Comparison of ENCODE assay signal across 12 cellular contexts in genomic region chr15:85708402-85708932, GRCh38.
DNase-seq lines count a peak whose midpoint lies in the region; ATAC-seq, FAIRE-seq and TF ChIP-seq lines count a peak whose summit lies in the region.
"Had no signal": no experiment of that assay in that cellular context is flagged by ENCODE, and none has a peak within 500 bp of the region (broad histone marks: within the 10 kb centered on the region; RNA-seq: fewer than 3 reads in every experiment).

No MANE protein-coding gene starts in this region.

- H4K20me1 ChIP-seq in IMR-90 (ENCODE audit: insufficient read depth, low read length): no peaks in the 10 kb centered on the region

- H2BK15ac ChIP-seq in IMR-90 (ENCODE audit: low read depth, low read length): no peak overlapping the region

- H3K36me3 Mint-ChIP-seq in activated naive CD8-positive, alpha-beta T cell treated with anti-CD3 and anti-CD28 coated beads, Interleukin-2, amount 50 U/mL, for 24 hours (ENCODE audit: low read depth): peaks cover 46% of the 10 kb centered on the region
- H3K36me3 Mint-ChIP-seq in stimulated activated naive B cell treated with anti-CD40 and anti-IgM and Interleukin-4, amounts not matched to agents 10 μg/mL and 1 μg/mL and 100 μg/mL, for 72 hours: peaks cover 33 to 52% of the 10 kb centered on the region in 2 donors

- no peak overlapping the region for H2AFZ ChIP-seq in IMR-90 (replicated peaks; ENCODE audit: low read length, poor library complexity)

- H3K27me3 Mint-ChIP-seq in activated naive CD8-positive, alpha-beta T cell treated with anti-CD3 and anti-CD28 coated beads, Interleukin-2, amount 50 U/mL, for 24 hours: no peaks in the 10 kb centered on the region
- H3K27me3 Mint-ChIP-seq in stimulated activated naive B cell treated with anti-CD40 and anti-IgM and Interleukin-4, amounts not matched to agents 10 μg/mL and 1 μg/mL and 100 μg/mL, for 72 hours: no peaks in the 10 kb centered on the region

- no peak overlapping the region for H3K4me3 ChIP-seq in IMR-90 (ENCODE audit: insufficient read depth, low read depth, low read length)
- H3K4me3 ChIP-seq in kidney (ENCODE audit: low read length in 2 of 2): no peak overlapping the region

- no peak for DNase-seq in IMR-90
- DNase-seq in activated naive CD8-positive, alpha-beta T cell treated with anti-CD3 and anti-CD28 coated beads, Interleukin-2, amount 50 U/mL, for 24 hours: no peak
- DNase-seq in kidney: no peak
- no peak for DNase-seq in stimulated activated naive B cell treated with anti-CD40 and anti-IgM and Interleukin-4, amounts not matched to agents 10 μg/mL and 1 μg/mL and 100 μg/mL, for 72 hours
- no peak for DNase-seq in SHP77 treated with DMSO at 0.1 percent for 48 hours (lab: John Stamatoyannopoulos, UW)
- DNase-seq in NCI-H2107 treated with DMSO at 0.1 percent for 48 hours (lab: John Stamatoyannopoulos, UW; ENCODE audit: unreplicated experiment): no peak
- no peak for DNase-seq in NCI-H2227 treated with DMSO at 0.1 percent for 48 hours (lab: John Stamatoyannopoulos, UW)
- DNase-seq: cerebellar nuclear complex, NCI-H526 had no signal

- H3K27me3 ChIP-seq in IMR-90 (ENCODE audit: control insufficient read depth, insufficient read depth, low read length): no peaks in the 10 kb centered on the region

- no peak for FAIRE-seq in kidney (lab: Jason Lieb, UNC)
- FAIRE-seq: H1, TTC549 had no signal

- TF ChIP-seq RAD21 in IMR-90 (IDR thresholded peaks at IDR 0.05; ENCODE audit: low read length): no peak

- H4K5ac ChIP-seq in IMR-90 (ENCODE audit: low read depth, low read length): no peak overlapping the region

- H3K4ac ChIP-seq in IMR-90 (ENCODE audit: low read depth, low read length): no peak overlapping the region

- no peak overlapping the region for H2BK120ac ChIP-seq in IMR-90 (ENCODE audit: low read depth, low read length)

- H3K4me1 Mint-ChIP-seq in activated naive CD8-positive, alpha-beta T cell treated with anti-CD3 and anti-CD28 coated beads, Interleukin-2, amount 50 U/mL, for 24 hours: peaks cover 89% of the 10 kb centered on the region
- H3K4me1 Mint-ChIP-seq in stimulated activated naive B cell treated with anti-CD40 and anti-IgM and Interleukin-4, amounts not matched to agents 10 μg/mL and 1 μg/mL and 100 μg/mL, for 72 hours: peaks cover 45 to 64% of the 10 kb centered on the region in 2 donors

- in situ Hi-C loops in IMR-90 (cut with MboI; ENCODE audit: low sequenced_read_pairs): no loop called here

- H2BK20ac ChIP-seq in IMR-90 (ENCODE audit: low read depth, low read length): no peak overlapping the region

- TF ChIP-seq POLR2A in IMR-90 (IDR thresholded peaks at IDR 0.05; ENCODE audit: low read depth, low read length): no peak

- H3K4me1 ChIP-seq in IMR-90 (ENCODE audit: control insufficient read depth, insufficient read depth, low read length): peaks cover 11% of the 10 kb centered on the region
- peaks cover 8 to 17% of the 10 kb centered on the region in 2 donors for H3K4me1 ChIP-seq in kidney (ENCODE audit: control insufficient read depth in 1 of 2, insufficient read depth in 1 of 2, low read depth in 1 of 2, low read length in 2 of 2)

- H3K18ac ChIP-seq in IMR-90 (ENCODE audit: low read depth, low read length): no peak overlapping the region

- no peak overlapping the region for H3K4me2 ChIP-seq in IMR-90 (ENCODE audit: low read depth, low read length)

- no peak overlapping the region for H3K56ac ChIP-seq in IMR-90 (ENCODE audit: extremely low read depth, insufficient read depth, low read length)

- H3K4me3 Mint-ChIP-seq in activated naive CD8-positive, alpha-beta T cell treated with anti-CD3 and anti-CD28 coated beads, Interleukin-2, amount 50 U/mL, for 24 hours: peak overlapping the region; percentile 81
- peak overlapping the region; percentile 37 to 55 for H3K4me3 Mint-ChIP-seq in stimulated activated naive B cell treated with anti-CD40 and anti-IgM and Interleukin-4, amounts not matched to agents 10 μg/mL and 1 μg/mL and 100 μg/mL, for 72 hours

- peaks cover 7% of the 10 kb centered on the region for H3K36me3 ChIP-seq in IMR-90 (ENCODE audit: control insufficient read depth, insufficient read depth, low read length)
- peaks cover 0 to 9% of the 10 kb centered on the region in 2 donors for H3K36me3 ChIP-seq in kidney (ENCODE audit: control insufficient read depth in 1 of 2, insufficient read depth in 2 of 2, low read length in 2 of 2)

- peak overlapping the region; percentile 97 for H3K27ac Mint-ChIP-seq in activated naive CD8-positive, alpha-beta T cell treated with anti-CD3 and anti-CD28 coated beads, Interleukin-2, amount 50 U/mL, for 24 hours
- peak overlapping the region; percentile 84 for H3K27ac Mint-ChIP-seq in stimulated activated naive B cell treated with anti-CD40 and anti-IgM and Interleukin-4, amounts not matched to agents 10 μg/mL and 1 μg/mL and 100 μg/mL, for 72 hours

- CTCF ChIA-PET in IMR-90 (lab: Yijun Ruan, JAX): no interaction called here

- peaks cover 23% of the 10 kb centered on the region for H3K9me1 ChIP-seq in IMR-90 (ENCODE audit: insufficient read depth, low read length)

- no TSS peak for BruUV-seq in IMR-90 (replicated peaks; lab: Mats Ljungman, UMichigan)

- H3K9ac ChIP-seq in IMR-90 (ENCODE audit: low read depth, low read length) (no peak overlapping the region), kidney (ENCODE audit: low read length in 2 of 2) (peak overlapping the region in 1 of 2 donors; percentile 20)

- no peak overlapping the region; the same call in 1 of the 2 replicates for H2AK5ac ChIP-seq in IMR-90 (ENCODE audit: low read depth, low read length)

- no peak overlapping the region for H3K27ac ChIP-seq in IMR-90 (ENCODE audit: insufficient read depth, low read length)
- peak overlapping the region; percentile 47 to 72 for H3K27ac ChIP-seq in kidney (ENCODE audit: low read depth in 2 of 2, low read length in 2 of 2)

- H3K79me1 ChIP-seq in IMR-90 (ENCODE audit: low read depth in 1 of 2, low read length in 2 of 2): peaks cover 12 to 34% of the 10 kb centered on the region in 2 experiments

- no peaks in the 10 kb centered on the region for H3K9me3 Mint-ChIP-seq in activated naive CD8-positive, alpha-beta T cell treated with anti-CD3 and anti-CD28 coated beads, Interleukin-2, amount 50 U/mL, for 24 hours
- no peaks in the 10 kb centered on the region for H3K9me3 Mint-ChIP-seq in stimulated activated naive B cell treated with anti-CD40 and anti-IgM and Interleukin-4, amounts not matched to agents 10 μg/mL and 1 μg/mL and 100 μg/mL, for 72 hours

- POLR2A ChIA-PET in IMR-90 (lab: Charles Lee; ENCODE audit: unreplicated experiment): no interaction called here

- WGBS in IMR-90 (ENCODE audit: extremely low coverage in 2 of 2, insufficient read length in 1 of 2), 2 experiments: no CpG with 5 or more reads among the region's 6 CpGs

- no peak overlapping the region for H3K23ac ChIP-seq in IMR-90 (ENCODE audit: low read depth, low read length)

- H2BK5ac ChIP-seq in IMR-90 (ENCODE audit: low read depth, low read length, poor library complexity, severe bottlenecking): no peak overlapping the region

- H3K9me3 ChIP-seq in IMR-90 (ENCODE audit: control insufficient read depth, insufficient read depth, low read length): no peaks in the 10 kb centered on the region
- no peaks in the 10 kb centered on the region for H3K9me3 ChIP-seq in kidney (ENCODE audit: control insufficient read depth in 1 of 2, low read length in 2 of 2)

- ATAC-seq in IMR-90 (ENCODE audit: low read depth) (no peak), HG02759 (IDR thresholded peaks at IDR 0.05; ENCODE audit: unreplicated experiment) (no peak)
- ATAC-seq in activated naive CD8-positive, alpha-beta T cell treated with anti-CD3 and anti-CD28 coated beads, Interleukin-2, amount 50 U/mL, for 24 hours: no peak
- ATAC-seq in stimulated activated naive B cell treated with anti-CD40 and anti-IgM and Interleukin-4, amounts not matched to agents 10 μg/mL and 1 μg/mL and 100 μg/mL, for 72 hours (replicated peaks): no peak

- H4K8ac ChIP-seq in IMR-90 (ENCODE audit: low read depth in 2 of 2, low read length in 2 of 2): no peak overlapping the region

- 0 out of 2 replicates have a peak overlapping the region, but pooled peaks have one; percentile 13 for H4K91ac ChIP-seq in IMR-90 (ENCODE audit: insufficient read depth, low read depth, low read length)

- no peak overlapping the region for H2AK9ac ChIP-seq in IMR-90 (replicated peaks; ENCODE audit: low read depth, low read length, poor library complexity)

- intact Hi-C loops in IMR-90 (cut with micrococcal nuclease) (loop anchor here (5.0 to 10.0 kb wide), 3 partner anchors 224 to 411 kb away; no protein-coding TSS in a partner anchor), kidney (cut with DNase I) (no loop called here)

- dilution Hi-C loops in IMR-90 (cut with HindIII; ENCODE audit: low sequenced_read_pairs, unreplicated experiment): no loop called here

- no peak for TF ChIP-seq CTCF in IMR-90 (conservative IDR thresholded peaks at IDR 0.05; ENCODE audit: low read depth, low read length)
- TF ChIP-seq CTCF in kidney (IDR thresholded peaks at IDR 0.05; ENCODE audit: borderline replicate concordance, extremely low read depth, insufficient read depth): no peak

- H3K14ac ChIP-seq in IMR-90 (replicated peaks; ENCODE audit: low read depth, low read length): no peak overlapping the region

TF ChIP-seq in IMR-90, 13 proteins besides CTCF, POLR2A, EP300 and RAD21:
- TF ChIP-seq NFE2L2 (IDR thresholded peaks at IDR 0.05; ENCODE audit: low read depth, low read length): no peak
- no peak for TF ChIP-seq MAZ (IDR thresholded peaks at IDR 0.05; ENCODE audit: borderline replicate concordance, low read depth, low read length)
- TF ChIP-seq CHD1 (IDR thresholded peaks at IDR 0.05; ENCODE audit: low read depth, low read length): no peak
- TF ChIP-seq MAFK (IDR thresholded peaks at IDR 0.05; ENCODE audit: low read depth, low read length): no peak
- no peak for TF ChIP-seq SMC3 (IDR thresholded peaks at IDR 0.05; ENCODE audit: low read depth, low read length)
- TF ChIP-seq RCOR1 (IDR thresholded peaks at IDR 0.05; ENCODE audit: insufficient replicate concordance, low read length): no peak
- TF ChIP-seq RFX5 (IDR thresholded peaks at IDR 0.05; ENCODE audit: low read depth, low read length): no peak
- no peak for TF ChIP-seq MXI1 (IDR thresholded peaks at IDR 0.05; ENCODE audit: borderline replicate concordance, low read depth, low read length)
- no peak for TF ChIP-seq USF2 (IDR thresholded peaks at IDR 0.05; ENCODE audit: low read depth, low read length)
- no peak for TF ChIP-seq BHLHE40 (IDR thresholded peaks at IDR 0.05; ENCODE audit: low read depth, low read length)
